23 cellular contexts compared by ENCODE assay signal in genomic region chr5:169413416-169413815, GRCh38.
"Had no signal": no experiment of that assay in that cellular context is flagged by ENCODE, and none has a peak within 500 bp of the region (broad histone marks: within the 10 kb centered on the region; RNA-seq: fewer than 3 reads in every experiment).

No MANE protein-coding gene starts in this region.

- H3K4me3 ChIP-seq: left lung, lower lobe of right lung, psoas muscle, right lobe of liver, spleen, stomach, thoracic aorta had no signal

- H3K27me3 Mint-ChIP-seq: stimulated activated naive B cell treated with anti-CD40 and anti-IgM and Interleukin-4, amounts not matched to agents 10 μg/mL and 1 μg/mL and 100 μg/mL, for 72 hours had no signal

- DNase-seq: effector memory CD4-positive, alpha-beta T cell; foreskin keratinocyte; immature natural killer cell; left lung; lower lobe of right lung; naive B cell; nephron progenitor cell; psoas muscle; retina; right lobe of liver; spleen; stimulated activated CD4-positive, alpha-beta T cell treated with anti-CD3 and anti-CD28 coated beads, Interleukin-15, amount 100 ng/mL, for 24 hours; stimulated activated CD4-positive, alpha-beta T cell treated with anti-CD3 and anti-CD28 coated beads, Interleukin-1b, Interleukin-23, amount 100 ng/mL, for 48 hours; stimulated activated CD4-positive, alpha-beta T cell treated with anti-CD3 and anti-CD28 coated beads, Interleukin-4, amount 100 ng/mL, for 4 hours; stimulated activated naive B cell treated with anti-CD40 and anti-IgM and Interleukin-4, amounts not matched to agents 10 μg/mL and 1 μg/mL and 100 μg/mL, for 72 hours; stomach; substantia nigra; trophoblast cell had no signal

- H3K27ac ChIP-seq: foreskin keratinocyte, left lung, lower lobe of right lung, psoas muscle, right lobe of liver, spleen, stomach, thoracic aorta had no signal

- H3K27me3 ChIP-seq: left lung, right lobe of liver, spleen, stomach had no signal

- FAIRE-seq: endometrium, keratinocyte had no signal

- H3K4me1 ChIP-seq: foreskin keratinocyte, left lung, lower lobe of right lung, psoas muscle, right lobe of liver, spleen had no signal

- H3K36me3 Mint-ChIP-seq: immature natural killer cell; memory B cell; naive B cell; stimulated activated naive B cell treated with anti-CD40 and anti-IgM and Interleukin-4, amounts not matched to agents 10 μg/mL and 1 μg/mL and 100 μg/mL, for 72 hours had no signal

- H3K36me3 ChIP-seq: left lung, lower lobe of right lung, right lobe of liver, spleen, stomach, thoracic aorta had no signal

- H3K27ac Mint-ChIP-seq: immature natural killer cell; memory B cell; naive B cell; nephron progenitor cell; stimulated activated naive B cell treated with anti-CD40 and anti-IgM and Interleukin-4, amounts not matched to agents 10 μg/mL and 1 μg/mL and 100 μg/mL, for 72 hours had no signal

- H3K4me1 Mint-ChIP-seq: immature natural killer cell; naive B cell; stimulated activated naive B cell treated with anti-CD40 and anti-IgM and Interleukin-4, amounts not matched to agents 10 μg/mL and 1 μg/mL and 100 μg/mL, for 72 hours had no signal

- H3K9me3 ChIP-seq: left lung, lower lobe of right lung, psoas muscle, right lobe of liver, stomach, thoracic aorta had no signal

- H3K4me3 Mint-ChIP-seq: immature natural killer cell; memory B cell; naive B cell; nephron progenitor cell; stimulated activated naive B cell treated with anti-CD40 and anti-IgM and Interleukin-4, amounts not matched to agents 10 μg/mL and 1 μg/mL and 100 μg/mL, for 72 hours had no signal

- H3K9me3 Mint-ChIP-seq: memory B cell; stimulated activated naive B cell treated with anti-CD40 and anti-IgM and Interleukin-4, amounts not matched to agents 10 μg/mL and 1 μg/mL and 100 μg/mL, for 72 hours had no signal

- ATAC-seq: esophagus mucosa; foreskin keratinocyte; left lung; lower lobe of right lung; psoas muscle; right lobe of liver; stimulated activated naive B cell treated with anti-CD40 and anti-IgM and Interleukin-4, amounts not matched to agents 10 μg/mL and 1 μg/mL and 100 μg/mL, for 72 hours had no signal
